In genomic region chr1:36450270-36450918, GRCh38 we compare ENCODE assay signal across 8 cellular contexts. TPM values are rescaled to one million over a fixed set of nuclear protein-coding genes. Genes with fewer than 3 reads are reported as not detected.
DNase-seq lines count a peak whose midpoint lies in the region; ATAC-seq, FAIRE-seq and TF ChIP-seq lines count a peak whose summit lies in the region.

TSS of gene OSCP1 (minus strand) at chr1:36450451. CDS start at chr1:36450369, 82 bp downstream.

- ATAC-seq in CD8-positive, alpha-beta T cell, result peak; percentile 97
- ATAC-seq in GM19467 (IDR thresholded peaks at IDR 0.05; ENCODE audit: unreplicated experiment), result peak; percentile 98

- peak within 1 kb of the TSS; percentile 98 for H3K27ac Mint-ChIP-seq in CD8-positive, alpha-beta T cell

- peak; percentile 74 to 90 (median 83) for DNase-seq in CD8-positive, alpha-beta T cell
- peak; percentile 92 for DNase-seq in HS-27A (ENCODE audit: low read depth)
- peak; percentile 90 for DNase-seq in NOMO-1 treated with DMSO at 0.1 percent for 48 hours (lab: John Stamatoyannopoulos, UW; ENCODE audit: unreplicated experiment)
- DNase-seq in activated CD8-positive, alpha-beta memory T cell treated with anti-CD3 and anti-CD28 coated beads, Interleukin-2, amount 50 U/mL, for 48 hours, result peak; percentile 92
- DNase-seq in mesenteric fat pad (ENCODE audit: low spot score), result peak; percentile 98
- DNase-seq in stimulated activated CD8-positive, alpha-beta memory T cell treated with anti-CD3 and anti-CD28 coated beads, Interleukin-15, amount 100 ng/mL, for 1 hour (ENCODE audit: low read depth), result peak; percentile 69

- H3K9me3 Mint-ChIP-seq in CD8-positive, alpha-beta T cell, result no peaks in the 10 kb centered on the region

- H3K4me1 Mint-ChIP-seq in CD8-positive, alpha-beta T cell (ENCODE audit: low read depth), result peaks cover 17% of the 10 kb centered on the region

- H3K36me3 ChIP-seq in CD8-positive, alpha-beta T cell (ENCODE audit: insufficient read depth, low read length), result peaks cover 9% of the 10 kb centered on the region

- CTCF ChIA-PET in CD8-positive, alpha-beta T cell (lab: Charles Lee), result interaction anchor here (1.1 kb wide), 1 partner anchor 14 kb away, joined by 3 read pairs; the partner anchor contains the start of gene MRPS15

- peak within 1 kb of the TSS; percentile 83 for H3K27ac ChIP-seq in CD8-positive, alpha-beta T cell (ENCODE audit: low read depth, low read length)

- peak within 1 kb of the TSS; percentile 76 for H3K4me3 ChIP-seq in CD8-positive, alpha-beta T cell (ENCODE audit: low read depth, low read length)

- peaks cover 17% of the 10 kb centered on the region for H3K36me3 Mint-ChIP-seq in CD8-positive, alpha-beta T cell

- H3K9me3 ChIP-seq in CD8-positive, alpha-beta T cell (ENCODE audit: low read length), result no peaks in the 10 kb centered on the region

- H3K4me3 Mint-ChIP-seq in CD8-positive, alpha-beta T cell, result peak within 1 kb of the TSS; percentile 95

- peak; percentile 93 for FAIRE-seq in endometrium (lab: Jason Lieb, UNC)

- no peak for TF ChIP-seq CTCF in CD8-positive, alpha-beta T cell (IDR thresholded peaks at IDR 0.05)

- no peaks in the 10 kb centered on the region for H3K27me3 Mint-ChIP-seq in CD8-positive, alpha-beta T cell (ENCODE audit: low read depth)

- no peaks in the 10 kb centered on the region for H3K27me3 ChIP-seq in CD8-positive, alpha-beta T cell (ENCODE audit: insufficient read depth, low read length)

- intact Hi-C loops in CD8-positive, alpha-beta T cell (cut with DNase I, micrococcal nuclease), result loop anchor here (1.0 to 10.0 kb wide), 5 partner anchors 14 to 566 kb away; partner anchors contain the start of genes AGO3 (in 2 of the 2), MRPS15 (in 2 of the 2), AGO1 (in 1 of the 2) and TRAPPC3 (in 1 of the 2)

- peaks cover 5% of the 10 kb centered on the region for H3K4me1 ChIP-seq in CD8-positive, alpha-beta T cell (ENCODE audit: insufficient read depth, low read length)

- POLR2A ChIA-PET in CD8-positive, alpha-beta T cell (lab: Charles Lee), result interaction anchor here (1.6 to 3.2 kb wide), 3 partner anchors 12 to 83 kb away, joined by 6 to 10 read pairs (median 6); partner anchors contain the start of gene MRPS15

RNA-seq across cellular contexts. Expression of gene OSCP1, which starts in this region (rescaled TPM):
- 1 to 10 TPM; 1.8 to 2.0 TPM for total RNA-seq in CD8-positive, alpha-beta T cell
- 7.0 TPM for total RNA-seq in mesenteric fat pad

Comparison
In these comparisons a context has a peak if more than half of its experiments do, and no peak if none do; other contexts are left out.
1. Peak in every context shown above with its lines: DNase-seq, ATAC-seq, H3K4me3 ChIP-seq and H3K27ac ChIP-seq.